22 cellular contexts compared by ENCODE assay signal in the genomic region with DNA sequence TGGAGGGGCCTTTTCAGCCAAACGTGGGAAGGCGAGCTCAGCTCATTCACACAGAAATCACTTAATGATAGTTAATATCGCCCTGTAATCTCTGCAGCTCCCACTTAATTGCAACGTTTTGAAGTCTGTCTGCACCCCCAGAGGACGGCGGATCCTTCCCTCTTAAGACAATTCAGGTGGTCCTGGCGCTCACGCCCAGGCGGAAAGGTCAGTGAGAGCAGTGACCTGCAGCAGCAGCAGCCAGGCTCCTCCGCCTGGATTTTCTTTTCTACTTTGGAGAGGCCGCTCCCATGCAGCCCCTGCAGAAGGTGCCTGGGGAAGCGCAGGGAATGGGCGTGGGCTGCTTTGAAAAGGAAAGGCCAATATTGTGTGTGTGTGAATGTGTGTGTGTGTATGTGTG.
A peak's percentile ranks its signal among the peaks of the same experiment; 100 is the strongest.
DNase-seq lines count a peak whose midpoint lies in the region; ATAC-seq and TF ChIP-seq lines count a peak whose summit lies in the region.
"Had no signal": no experiment of that assay in that cellular context is flagged by ENCODE, and none has a peak within 500 bp of the region (broad histone marks: within the 10 kb centered on the region; RNA-seq: fewer than 3 reads in every experiment).

No MANE protein-coding gene starts in this region.

- intact Hi-C loops in lower lobe of right lung (cut with DNase I) = no loop called here
- intact Hi-C loops in right cardiac atrium (cut with DNase I) = no loop called here

- H3K27ac ChIP-seq in lower lobe of right lung = no peak overlapping the region
- no peak overlapping the region for H3K27ac ChIP-seq in right cardiac atrium (ENCODE audit: low read length)
- H3K27ac ChIP-seq: RWPE1 had no signal

- H3K9me3 ChIP-seq in lower lobe of right lung (no peaks in the 10 kb centered on the region), right cardiac atrium (ENCODE audit: control insufficient read depth, low read length) (no peaks in the 10 kb centered on the region)
- H3K9me3 ChIP-seq: BE2C had no signal

- H3K36me3 ChIP-seq in H7 (replicated peaks; ENCODE audit: control insufficient read depth, insufficient read depth, low read length) = no peaks in the 10 kb centered on the region
- no peaks in the 10 kb centered on the region for H3K36me3 ChIP-seq in lower lobe of right lung
- H3K36me3 ChIP-seq: BE2C had no signal

- H3K27me3 ChIP-seq in H7 (ENCODE audit: control insufficient read depth, insufficient read depth, low read length) (peaks cover 17% of the 10 kb centered on the region), lower lobe of right lung (ENCODE audit: low read depth) (peaks cover 24% of the 10 kb centered on the region), right cardiac atrium (ENCODE audit: control insufficient read depth, insufficient read depth) (no peaks in the 10 kb centered on the region)
- H3K27me3 ChIP-seq: BE2C had no signal

- H3K4me1 ChIP-seq in lower lobe of right lung (no peaks in the 10 kb centered on the region), right cardiac atrium (ENCODE audit: control insufficient read depth, insufficient read depth, low read length) (no peaks in the 10 kb centered on the region)
- H3K4me1 ChIP-seq: BE2C had no signal

- no peak for TF ChIP-seq CTCF in lower lobe of right lung (IDR thresholded peaks at IDR 0.05)

- H3K4me3 ChIP-seq in H7 (ENCODE audit: insufficient read depth, low read depth, low read length) (no peak overlapping the region), lower lobe of right lung (no peak overlapping the region), right cardiac atrium (ENCODE audit: low read length) (no peak overlapping the region)

- DNase-seq in H7 (peak; percentile 66), SW480 (ENCODE audit: low spot score) (peak; percentile 11), left kidney (ENCODE audit: low read depth, low spot score) (peak; percentile 69), NCI-H2227 (lab: John Stamatoyannopoulos, UW; ENCODE audit: unreplicated experiment) (no peak), lower lobe of right lung (no peak), right cardiac atrium (no peak)
- DNase-seq in activated CD4-positive, alpha-beta T cell treated with anti-CD3 and anti-CD28 coated beads, Interleukin-2, amount 50 U/mL, for 48 hours = no peak
- DNase-seq: BE2C, Calu3, DMS79 treated with DMSO at 0.1 percent for 48 hours, H9, Karpas-422, NCI-H1092, NCI-H1417 treated with DMSO at 0.1 percent for 48 hours, NCI-H187, NCI-H2081 treated with DMSO at 0.1 percent for 48 hours, NCI-H446 treated with DMSO at 0.1 percent for 48 hours, NCI-H526, SHP77 had no signal

- ATAC-seq in lower lobe of right lung (no peak), right cardiac atrium (no peak)
- ATAC-seq: HepG2, Panc1 had no signal

- WGBS in right cardiac atrium = 43% methylated on average over 13 of the region's 13 CpGs

Comparison
In these comparisons a context has a peak if more than half of its experiments do, and no peak if none do; other contexts are left out.
1. DNase-seq: peak in H7 (single experiment), SW480 (single experiment) and left kidney (single experiment); none in NCI-H2227 (single experiment), lower lobe of right lung (single experiment), right cardiac atrium (0 of 3) and activated CD4-positive, alpha-beta T cell treated with anti-CD3 and anti-CD28 coated beads, Interleukin-2, amount 50 U/mL, for 48 hours (0 of 2).